In the genomic region with DNA sequence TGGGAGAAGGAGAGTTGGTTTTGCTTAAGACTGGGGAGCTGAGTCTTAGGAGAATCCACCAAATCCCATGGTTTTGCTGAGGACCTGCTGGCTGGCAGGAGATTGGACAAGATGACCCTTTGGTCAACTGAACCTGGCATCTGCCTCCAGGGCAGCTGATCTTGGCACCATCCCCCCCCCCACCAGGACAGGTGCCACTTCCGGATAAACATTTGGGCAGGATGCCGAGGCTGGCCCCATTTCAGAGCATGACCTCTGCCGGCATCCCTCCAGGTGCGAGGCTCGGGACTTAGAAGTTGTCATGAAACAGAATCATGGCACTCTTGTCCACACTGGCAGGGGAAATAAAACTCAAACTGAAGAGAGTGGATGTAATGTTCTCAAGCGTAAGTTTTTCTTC, we compare ENCODE assay signal across 23 cellular contexts.
DNase-seq lines count a peak whose midpoint lies in the region; ATAC-seq and TF ChIP-seq lines count a peak whose summit lies in the region.
"Had no signal": no experiment of that assay in that cellular context is flagged by ENCODE, and none has a peak within 500 bp of the region (broad histone marks: within the 10 kb centered on the region; RNA-seq: fewer than 3 reads in every experiment).

No MANE protein-coding gene starts in this region.

- no peaks in the 10 kb centered on the region for H3K4me1 Mint-ChIP-seq in natural killer cell treated with Interleukin-12 subunit alpha and Interleukin-12 subunit beta and Interleukin-15 and Interleukin-18, amount 100 ng/mL, for 72 hours (ENCODE audit: low read depth in 2 of 2)
- no peaks in the 10 kb centered on the region for H3K4me1 Mint-ChIP-seq in natural killer cell
- H3K4me1 Mint-ChIP-seq: activated naive CD8-positive, alpha-beta T cell treated with anti-CD3 and anti-CD28 coated beads, Interleukin-2, amount 10 ng/mL, durations not matched to agents 7 days and 5 days; B cell had no signal

- H3K4me3 Mint-ChIP-seq in natural killer cell treated with Interleukin-12 subunit alpha and Interleukin-12 subunit beta and Interleukin-15 and Interleukin-18, amount 100 ng/mL, for 72 hours = no peak overlapping the region
- no peak overlapping the region for H3K4me3 Mint-ChIP-seq in natural killer cell
- H3K4me3 Mint-ChIP-seq: activated naive CD8-positive, alpha-beta T cell treated with anti-CD3 and anti-CD28 coated beads, Interleukin-2, amount 10 ng/mL, durations not matched to agents 7 days and 5 days; B cell had no signal

- no peaks in the 10 kb centered on the region for H3K9me3 Mint-ChIP-seq in natural killer cell treated with Interleukin-12 subunit alpha and Interleukin-12 subunit beta and Interleukin-15 and Interleukin-18, amount 100 ng/mL, for 72 hours
- no peaks in the 10 kb centered on the region for H3K9me3 Mint-ChIP-seq in natural killer cell
- H3K9me3 Mint-ChIP-seq: activated naive CD8-positive, alpha-beta T cell treated with anti-CD3 and anti-CD28 coated beads, Interleukin-2, amount 10 ng/mL, durations not matched to agents 7 days and 5 days had no signal

- H3K27ac Mint-ChIP-seq in natural killer cell treated with Interleukin-12 subunit alpha and Interleukin-12 subunit beta and Interleukin-15 and Interleukin-18, amount 100 ng/mL, for 72 hours = no peak overlapping the region
- no peak overlapping the region for H3K27ac Mint-ChIP-seq in natural killer cell
- H3K27ac Mint-ChIP-seq: activated naive CD8-positive, alpha-beta T cell treated with anti-CD3 and anti-CD28 coated beads, Interleukin-2, amount 10 ng/mL, durations not matched to agents 7 days and 5 days; B cell had no signal

- H3K27ac ChIP-seq in esophagus squamous epithelium = peak overlapping the region; percentile 78 to 90 (median 88)
- H3K27ac ChIP-seq: epithelial cell of prostate, right atrium auricular region had no signal

- no peak for TF ChIP-seq CTCF in natural killer cell (IDR thresholded peaks at IDR 0.05)
- TF ChIP-seq CTCF in esophagus squamous epithelium (IDR thresholded peaks at IDR 0.05) = no peak

- H3K36me3 ChIP-seq in esophagus squamous epithelium = no peaks in the 10 kb centered on the region
- H3K36me3 ChIP-seq: right atrium auricular region had no signal

- H3K36me3 Mint-ChIP-seq in natural killer cell treated with Interleukin-12 subunit alpha and Interleukin-12 subunit beta and Interleukin-15 and Interleukin-18, amount 100 ng/mL, for 72 hours = no peaks in the 10 kb centered on the region
- H3K36me3 Mint-ChIP-seq in natural killer cell = no peaks in the 10 kb centered on the region
- H3K36me3 Mint-ChIP-seq: activated naive CD8-positive, alpha-beta T cell treated with anti-CD3 and anti-CD28 coated beads, Interleukin-2, amount 10 ng/mL, durations not matched to agents 7 days and 5 days had no signal

- no peaks in the 10 kb centered on the region for H3K27me3 ChIP-seq in esophagus squamous epithelium
- H3K27me3 ChIP-seq: right atrium auricular region had no signal

- H3K9me3 ChIP-seq in esophagus squamous epithelium = no peaks in the 10 kb centered on the region
- H3K9me3 ChIP-seq: right atrium auricular region had no signal

- peaks cover 3 to 7% of the 10 kb centered on the region in 2 donors for H3K27me3 Mint-ChIP-seq in natural killer cell treated with Interleukin-12 subunit alpha and Interleukin-12 subunit beta and Interleukin-15 and Interleukin-18, amount 100 ng/mL, for 72 hours
- H3K27me3 Mint-ChIP-seq in natural killer cell (ENCODE audit: low read depth in 2 of 2) = no peaks in the 10 kb centered on the region

- H3K4me1 ChIP-seq in esophagus squamous epithelium = peaks cover 48 to 100% (median 74%) of the 10 kb centered on the region in 3 donors

- intact Hi-C loops in natural killer cell (cut with micrococcal nuclease) = no loop called here
- intact Hi-C loops in esophagus squamous epithelium (cut with DNase I) = no loop called here
- intact Hi-C loops in sciatic nerve (cut with DNase I) = no loop called here

- ATAC-seq in natural killer cell treated with Interleukin-12 subunit alpha and Interleukin-12 subunit beta and Interleukin-15 and Interleukin-18, amount 100 ng/mL, for 72 hours = no peak
- ATAC-seq in natural killer cell = no peak
- ATAC-seq in sciatic nerve = no peak
- no peak for ATAC-seq in GM19395 (IDR thresholded peaks at IDR 0.05; ENCODE audit: unreplicated experiment)
- ATAC-seq: GM12878, left lobe of liver had no signal

- peak; percentile 37 for DNase-seq in natural killer cell treated with Interleukin-12 subunit alpha and Interleukin-12 subunit beta and Interleukin-15 and Interleukin-18, amount 100 ng/mL, for 72 hours (ENCODE audit: low spot score)
- no peak for DNase-seq in natural killer cell
- no peak for DNase-seq in esophagus squamous epithelium (lab: John Stamatoyannopoulos, UW)
- peak; percentile 57 for DNase-seq in sciatic nerve (ENCODE audit: low spot score)
- no peak for DNase-seq in effector CD4-positive, alpha-beta T cell
- DNase-seq in T-helper 1 cell = no peak
- DNase-seq in NAMALWA (ENCODE audit: low spot score) = no peak
- DNase-seq: activated CD4-positive, alpha-beta T cell treated with anti-CD3 and anti-CD28 coated beads, Interleukin-2, amount 50 U/mL, for 48 hours; activated CD8-positive, alpha-beta memory T cell treated with anti-CD3 and anti-CD28 coated beads, Interleukin-2, amount 50 U/mL, for 48 hours; activated naive CD8-positive, alpha-beta T cell treated with anti-CD3 and anti-CD28 coated beads, Interleukin-2, amount 10 ng/mL, durations not matched to agents 7 days and 5 days; mesendoderm; NCI-H2171 treated with DMSO at 0.1 percent for 48 hours; NCI-H82; PC-3; SHP77 treated with DMSO at 0.1 percent for 48 hours; stimulated activated naive CD4-positive, alpha-beta T cell treated with Interleukin-2 at 50 U/mL for 16 hours; SW 1271 had no signal

- no peak for TF ChIP-seq POLR2A in esophagus squamous epithelium (IDR thresholded peaks at IDR 0.05)

- WGBS in esophagus squamous epithelium, 2 donors = 46 to 75% methylated on average over 5 to 6 of the region's 6 CpGs

- no peak overlapping the region for H3K4me3 ChIP-seq in esophagus squamous epithelium
- H3K4me3 ChIP-seq: GM12878, right atrium auricular region had no signal

Comparison
In these comparisons a context has a peak if more than half of its experiments do, and no peak if none do; other contexts are left out.
1. DNase-seq: peak in natural killer cell treated with Interleukin-12 subunit alpha and Interleukin-12 subunit beta and Interleukin-15 and Interleukin-18, amount 100 ng/mL, for 72 hours (single experiment) and sciatic nerve (single experiment); none in natural killer cell (single experiment), esophagus squamous epithelium (single experiment), effector CD4-positive, alpha-beta T cell (single experiment), T-helper 1 cell (0 of 5) and NAMALWA (single experiment).